16 cellular contexts compared by ENCODE assay signal in the genomic region with DNA sequence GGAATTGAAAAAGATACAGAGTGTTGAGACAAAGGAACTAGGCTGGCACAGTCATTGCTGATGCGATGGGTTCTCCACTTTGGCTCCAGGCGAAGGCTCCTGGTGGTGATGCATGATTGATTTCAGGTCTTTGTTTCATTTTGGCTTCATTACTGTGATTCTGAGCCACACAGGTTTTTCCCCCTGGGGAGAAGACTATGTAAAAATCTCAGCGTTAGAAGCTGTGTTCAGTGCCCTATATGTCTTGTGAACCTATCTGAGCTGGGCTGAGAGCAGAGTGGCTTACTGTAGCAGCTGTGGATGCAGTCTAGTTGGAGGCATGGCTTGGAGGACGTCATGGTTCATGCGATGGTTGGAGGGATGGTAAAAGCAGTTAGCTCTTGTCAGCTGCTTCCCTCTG. TPM values are rescaled to one million over a fixed set of nuclear protein-coding genes. Genes with fewer than 3 reads are reported as not detected.
A peak's percentile ranks its signal among the peaks of the same experiment; 100 is the strongest.
DNase-seq lines count a peak whose midpoint lies in the region; ATAC-seq, FAIRE-seq and TF ChIP-seq lines count a peak whose summit lies in the region.
"Had no signal": no experiment of that assay in that cellular context is flagged by ENCODE, and none has a peak within 500 bp of the region (broad histone marks: within the 10 kb centered on the region; RNA-seq: fewer than 3 reads in every experiment).

No MANE protein-coding gene starts in this region.

- H3K27me3 Mint-ChIP-seq in activated T-helper 1 cell treated with anti-CD3 and anti-CD28 coated beads, Interleukin-12 subunit alpha, Interleukin-12 subunit beta, Interleukin-2, Interleukin-4 antibody, amounts not matched to agents 30 ng/mL and 10 ng/mL and 1 ng/mL, durations not matched to agents 14 hours and 24 hours and 36 hours (ENCODE audit: insufficient read depth): no peaks in the 10 kb centered on the region
- H3K27me3 Mint-ChIP-seq: CD4-positive, alpha-beta memory T cell had no signal

- H2AFZ ChIP-seq in PC-3 (ENCODE audit: low read length): no peak overlapping the region
- H2AFZ ChIP-seq: GM23338 had no signal

- POLR2A ChIA-PET in PC-3 (lab: Charles Lee; ENCODE audit: unreplicated experiment): no interaction called here

- no peak overlapping the region for H3K9ac ChIP-seq in PC-3 (ENCODE audit: low read length)

- no peaks in the 10 kb centered on the region for H3K9me3 Mint-ChIP-seq in activated T-helper 1 cell treated with anti-CD3 and anti-CD28 coated beads, Interleukin-12 subunit alpha, Interleukin-12 subunit beta, Interleukin-2, Interleukin-4 antibody, amounts not matched to agents 30 ng/mL and 10 ng/mL and 1 ng/mL, durations not matched to agents 14 hours and 24 hours and 36 hours
- H3K9me3 Mint-ChIP-seq: CD4-positive, alpha-beta memory T cell; GM23338 had no signal

- peaks cover 9% of the 10 kb centered on the region for H3K4me1 Mint-ChIP-seq in activated T-helper 1 cell treated with anti-CD3 and anti-CD28 coated beads, Interleukin-12 subunit alpha, Interleukin-12 subunit beta, Interleukin-2, Interleukin-4 antibody, amounts not matched to agents 30 ng/mL and 10 ng/mL and 1 ng/mL, durations not matched to agents 14 hours and 24 hours and 36 hours (ENCODE audit: low read depth)
- H3K4me1 Mint-ChIP-seq: CD4-positive, alpha-beta memory T cell had no signal

- CTCF ChIA-PET in PC-3 (lab: Charles Lee): no interaction called here

- peak overlapping the region; percentile 98 for H3K27ac ChIP-seq in PC-3 (ENCODE audit: low read length)
- H3K27ac ChIP-seq: A549, C4-2B had no signal

- H4K20me1 ChIP-seq in PC-3 (ENCODE audit: low read length): no peaks in the 10 kb centered on the region

- FAIRE-seq in GM12892 (lab: Jason Lieb, UNC): peak; percentile 51
- FAIRE-seq: A549 had no signal

- H3F3A ChIP-seq in PC-3 (ENCODE audit: low read length, unreplicated experiment): peaks cover 6% of the 10 kb centered on the region

- H3K36me3 Mint-ChIP-seq in activated T-helper 1 cell treated with anti-CD3 and anti-CD28 coated beads, Interleukin-12 subunit alpha, Interleukin-12 subunit beta, Interleukin-2, Interleukin-4 antibody, amounts not matched to agents 30 ng/mL and 10 ng/mL and 1 ng/mL, durations not matched to agents 14 hours and 24 hours and 36 hours (ENCODE audit: low read depth): peaks cover 27% of the 10 kb centered on the region

- no peak for TF ChIP-seq POLR2A in GM12892 (IDR thresholded peaks at IDR 0.05; ENCODE audit: low read depth, low read length)

- peaks cover 20% of the 10 kb centered on the region for H3K36me3 ChIP-seq in PC-3 (ENCODE audit: low read depth, low read length)

- H3K27ac Mint-ChIP-seq in activated T-helper 1 cell treated with anti-CD3 and anti-CD28 coated beads, Interleukin-12 subunit alpha, Interleukin-12 subunit beta, Interleukin-2, Interleukin-4 antibody, amounts not matched to agents 30 ng/mL and 10 ng/mL and 1 ng/mL, durations not matched to agents 14 hours and 24 hours and 36 hours: no peak overlapping the region
- H3K27ac Mint-ChIP-seq: CD4-positive, alpha-beta memory T cell; GM23338 had no signal

- H3K4me3 ChIP-seq in PC-3 (ENCODE audit: low read length): no peak overlapping the region
- H3K4me3 ChIP-seq: A549, GM23338 had no signal

- no peak overlapping the region for H3K4me2 ChIP-seq in PC-3 (ENCODE audit: low read length)
- H3K4me2 ChIP-seq: A549, GM23338 had no signal

- BruUV-seq in PC-3 (replicated peaks; lab: Mats Ljungman, UMichigan): no TSS peak

- DNase-seq in GM12892 (ENCODE audit: insufficient read length): no peak
- DNase-seq in PC-3: no peak
- DNase-seq in lung microvascular endothelial cell (ENCODE audit: low read depth in 2 of 2): peak; percentile 4 to 7
- DNase-seq in hippocampal formation (lab: John Stamatoyannopoulos, UW): no peak
- DNase-seq in activated T-helper 1 cell treated with anti-CD3 and anti-CD28 coated beads, Interleukin-12 subunit alpha, Interleukin-12 subunit beta, Interleukin-2, Interleukin-4 antibody, amounts not matched to agents 30 ng/mL and 10 ng/mL and 1 ng/mL, durations not matched to agents 14 hours and 24 hours and 36 hours (ENCODE audit: low spot score): no peak
- DNase-seq in stimulated activated naive CD8-positive, alpha-beta T cell treated with anti-CD3 and anti-CD28 coated beads, Interleukin-15, Interleukin-2, amounts not matched to agents 100 U/mL and 50 U/mL, for 24 hours: no peak
- DNase-seq: BE2C; CD4-positive, alpha-beta memory T cell; DMS79; H7; IMR-90; KBM-7 had no signal

- no peak overlapping the region for H3K4me3 Mint-ChIP-seq in activated T-helper 1 cell treated with anti-CD3 and anti-CD28 coated beads, Interleukin-12 subunit alpha, Interleukin-12 subunit beta, Interleukin-2, Interleukin-4 antibody, amounts not matched to agents 30 ng/mL and 10 ng/mL and 1 ng/mL, durations not matched to agents 14 hours and 24 hours and 36 hours
- H3K4me3 Mint-ChIP-seq: CD4-positive, alpha-beta memory T cell; GM23338 had no signal

- ATAC-seq in GM21786 (IDR thresholded peaks at IDR 0.05; ENCODE audit: unreplicated experiment): peak; percentile 26
- ATAC-seq in PC-3: no peak
- no peak for ATAC-seq in stimulated activated naive CD8-positive, alpha-beta T cell treated with anti-CD3 and anti-CD28 coated beads, Interleukin-15, Interleukin-2, amounts not matched to agents 100 U/mL and 50 U/mL, for 24 hours
- ATAC-seq: A549, GM23338 had no signal

- no peaks in the 10 kb centered on the region for H3K9me3 ChIP-seq in PC-3 (ENCODE audit: low read length)
- H3K9me3 ChIP-seq: A549, BE2C had no signal

- H3K9me2 ChIP-seq in PC-3 (replicated peaks; ENCODE audit: low read length): no peaks in the 10 kb centered on the region

- intact Hi-C loops in PC-3 (cut with micrococcal nuclease): loop anchor here (10.0 kb wide), 1 partner anchor 179 kb away; no protein-coding TSS in a partner anchor
- intact Hi-C loops in activated T-helper 1 cell treated with anti-CD3 and anti-CD28 coated beads, Interleukin-12 subunit alpha, Interleukin-12 subunit beta, Interleukin-2, Interleukin-4 antibody, amounts not matched to agents 30 ng/mL and 10 ng/mL and 1 ng/mL, durations not matched to agents 14 hours and 24 hours and 36 hours (cut with micrococcal nuclease): no loop called here

- peaks cover 4% of the 10 kb centered on the region; the same call in 1 of the 2 replicates for H3K79me2 ChIP-seq in PC-3 (ENCODE audit: low read length)

- peaks cover 37% of the 10 kb centered on the region for H3K4me1 ChIP-seq in PC-3 (ENCODE audit: insufficient read depth, low read length)
- H3K4me1 ChIP-seq: BE2C had no signal

- H3K27me3 ChIP-seq in PC-3 (ENCODE audit: low read length): no peaks in the 10 kb centered on the region
- H3K27me3 ChIP-seq: BE2C had no signal

- TF ChIP-seq CTCF in PC-3 (conservative IDR thresholded peaks at IDR 0.05; ENCODE audit: low read depth, low read length): no peak

RNA-seq across cellular contexts. Expression of a gene that starts 54.0 kb away (rescaled TPM):
- 35.6 TPM for polyA plus RNA-seq in GM12892 (2012; ENCODE audit: missing spikeins)
- total RNA-seq in PC-3 (2014; rRNA removed): 43.5 and 46.0 TPM in 2 replicates
- total RNA-seq in lung microvascular endothelial cell: 25.5 and 32.3 TPM in 2 replicates
- 56.1 and 60.9 TPM in 2 replicates for total RNA-seq in activated T-helper 1 cell treated with anti-CD3 and anti-CD28 coated beads, Interleukin-12 subunit alpha, Interleukin-12 subunit beta, Interleukin-2, Interleukin-4 antibody, amounts not matched to agents 30 ng/mL and 10 ng/mL and 1 ng/mL, durations not matched to agents 14 hours and 24 hours and 36 hours

Comparison
In these comparisons a context has a peak if more than half of its experiments do, and no peak if none do; other contexts are left out.
1. DNase-seq: peak in lung microvascular endothelial cell (2 of 2); none in GM12892 (single experiment), PC-3 (single experiment), hippocampal formation (0 of 2), activated T-helper 1 cell treated with anti-CD3 and anti-CD28 coated beads, Interleukin-12 subunit alpha, Interleukin-12 subunit beta, Interleukin-2, Interleukin-4 antibody, amounts not matched to agents 30 ng/mL and 10 ng/mL and 1 ng/mL, durations not matched to agents 14 hours and 24 hours and 36 hours (single experiment) and stimulated activated naive CD8-positive, alpha-beta T cell treated with anti-CD3 and anti-CD28 coated beads, Interleukin-15, Interleukin-2, amounts not matched to agents 100 U/mL and 50 U/mL, for 24 hours (single experiment).